Comparison of ENCODE assay signal across 8 cellular contexts in the genomic region with DNA sequence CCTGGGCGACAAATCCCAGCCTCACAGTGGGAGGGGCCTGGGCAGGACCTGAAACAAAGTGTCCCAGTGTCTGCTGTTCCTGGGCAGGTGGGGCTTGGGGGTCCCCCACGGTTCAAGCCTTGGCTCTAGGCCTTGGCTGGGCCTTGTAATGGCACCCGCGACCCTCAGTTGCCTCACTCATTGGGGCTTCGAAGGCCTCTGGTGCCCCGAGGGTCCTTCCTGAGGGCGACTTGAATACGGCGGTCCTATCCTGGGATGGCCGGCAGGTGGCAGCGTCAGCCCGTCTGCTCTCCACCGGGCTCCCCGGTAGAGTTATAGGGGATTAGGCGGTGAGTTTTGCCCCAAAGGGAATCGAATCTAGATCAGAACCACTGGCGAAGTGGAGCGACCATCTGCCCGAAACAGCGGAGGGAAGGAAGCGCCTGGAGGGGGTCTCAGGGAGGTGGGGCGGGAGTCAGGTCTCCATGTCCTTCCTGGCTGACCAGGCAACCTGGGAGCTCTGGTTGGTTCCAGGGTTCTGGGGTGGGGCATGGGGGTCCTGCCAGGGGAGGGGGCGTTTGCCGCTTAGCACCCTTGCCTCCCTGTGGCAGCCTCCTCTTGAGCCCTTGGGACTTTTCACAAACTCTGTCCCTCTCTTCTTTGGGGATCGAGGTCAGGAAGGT. TPM values are rescaled to one million over a fixed set of nuclear protein-coding genes. Genes with fewer than 3 reads are reported as not detected.
DNase-seq lines count a peak whose midpoint lies in the region; ATAC-seq and TF ChIP-seq lines count a peak whose summit lies in the region.

No MANE protein-coding gene starts in this region.

- TF ChIP-seq CTCF in RWPE1 (conservative IDR thresholded peaks at IDR 0.05; ENCODE audit: low read depth) (peak; percentile 94), foreskin fibroblast (IDR thresholded peaks at IDR 0.05; ENCODE audit: low read depth, low read length) (peak; percentile 84)

- no CpG with 5 or more reads among the region's 25 CpGs for WGBS in neuronal stem cell (ENCODE audit: extremely low coverage in 2 of 2, insufficient read length in 2 of 2, insufficient replicate concordance in 1 of 2), 2 donors

- H3K9me3 ChIP-seq in neuronal stem cell (replicated peaks in 1 of 2; ENCODE audit: control insufficient read depth in 2 of 2, insufficient read depth in 1 of 2, low read depth in 1 of 2, low read length in 2 of 2) (no peaks in the 10 kb centered on the region), stomach smooth muscle (ENCODE audit: control insufficient read depth in 2 of 2, low read length in 2 of 2) (no peaks in the 10 kb centered on the region)

- peak overlapping the region; percentile 77 to 97 (median 90) for H3K4me3 Mint-ChIP-seq in IgD-negative memory B cell
- H3K4me3 Mint-ChIP-seq in activated T-helper 2 cell treated with anti-CD3 and anti-CD28 coated beads, Interferon-gamma antibody, Interleukin-2, Interleukin-4, amounts not matched to agents 10 μg/mL and 5 μg/mL and 100 μg/mL, durations not matched to agents 14 hours and 24 hours and 36 hours (ENCODE audit: low read depth) = peak overlapping the region; percentile 71

- H2AFZ ChIP-seq in neuronal stem cell (ENCODE audit: low read length) = peak overlapping the region; percentile 62

- H4K8ac ChIP-seq in neuronal stem cell (ENCODE audit: low read depth, low read length) = no peak overlapping the region

- H2BK120ac ChIP-seq in neuronal stem cell (ENCODE audit: low read depth, low read length) = no peak overlapping the region

- peaks cover 15 to 35% (median 27%) of the 10 kb centered on the region in 3 donors for H3K4me1 Mint-ChIP-seq in IgD-negative memory B cell
- H3K4me1 Mint-ChIP-seq in activated T-helper 2 cell treated with anti-CD3 and anti-CD28 coated beads, Interferon-gamma antibody, Interleukin-2, Interleukin-4, amounts not matched to agents 10 μg/mL and 5 μg/mL and 100 μg/mL, durations not matched to agents 14 hours and 24 hours and 36 hours (ENCODE audit: low read depth) = peaks cover 27% of the 10 kb centered on the region

- peak overlapping the region; percentile 84 to 95 (median 95) for H3K27ac Mint-ChIP-seq in IgD-negative memory B cell
- H3K27ac Mint-ChIP-seq in activated T-helper 2 cell treated with anti-CD3 and anti-CD28 coated beads, Interferon-gamma antibody, Interleukin-2, Interleukin-4, amounts not matched to agents 10 μg/mL and 5 μg/mL and 100 μg/mL, durations not matched to agents 14 hours and 24 hours and 36 hours = peak overlapping the region; percentile 58

- CTCF ChIA-PET in RWPE1 (lab: Yijun Ruan, JAX) = interaction anchor here (0.6 to 1.8 kb wide), 12 partner anchors 11 to 387 kb away, joined by 3 to 10 read pairs (median 4); partner anchors contain the start of gene TTC34

- no peak overlapping the region for H2BK5ac ChIP-seq in neuronal stem cell (ENCODE audit: low read length)

- H3K36me3 ChIP-seq in neuronal stem cell (replicated peaks in 1 of 2; ENCODE audit: control insufficient read depth in 2 of 2, insufficient read depth in 2 of 2, low read length in 2 of 2) = peaks cover 2 to 8% of the 10 kb centered on the region in 2 donors
- H3K36me3 ChIP-seq in stomach smooth muscle (ENCODE audit: control insufficient read depth in 2 of 2, insufficient read depth in 2 of 2, low read length in 2 of 2) = no peaks in the 10 kb centered on the region

- no peaks in the 10 kb centered on the region for H3K9me3 Mint-ChIP-seq in IgD-negative memory B cell
- H3K9me3 Mint-ChIP-seq in activated T-helper 2 cell treated with anti-CD3 and anti-CD28 coated beads, Interferon-gamma antibody, Interleukin-2, Interleukin-4, amounts not matched to agents 10 μg/mL and 5 μg/mL and 100 μg/mL, durations not matched to agents 14 hours and 24 hours and 36 hours = no peaks in the 10 kb centered on the region

- POLR2A ChIA-PET in RWPE1 (lab: Yijun Ruan, JAX; ENCODE audit: low non-redundant PET) = interaction anchor here (0.6 kb wide), 1 partner anchor 14 kb away, joined by 5 read pairs; no protein-coding TSS in a partner anchor

- H2AK5ac ChIP-seq in neuronal stem cell (ENCODE audit: low read depth, low read length) = peak overlapping the region; percentile 99

- H3K4ac ChIP-seq in neuronal stem cell (ENCODE audit: low read length) = no peak overlapping the region

- H3K4me2 ChIP-seq in neuronal stem cell (ENCODE audit: insufficient read depth, low read length, poor library complexity, severe bottlenecking) = peak overlapping the region; percentile 22

- no peak overlapping the region for H3K14ac ChIP-seq in neuronal stem cell (ENCODE audit: low read length)

- H3K27me3 ChIP-seq in neuronal stem cell (ENCODE audit: control insufficient read depth in 3 of 3, insufficient read depth in 3 of 3, low read depth in 1 of 3, low read length in 3 of 3) (peaks cover 0 to 24% (median 0%) of the 10 kb centered on the region in 3 experiments), stomach smooth muscle (ENCODE audit: control insufficient read depth in 1 of 2, insufficient read depth in 2 of 2, low read length in 2 of 2) (peaks cover 22 to 28% of the 10 kb centered on the region in 2 donors)

- peak; percentile 31 for DNase-seq in DMS 273 treated with DMSO at 0.1 percent for 48 hours (lab: John Stamatoyannopoulos, UW)
- peak; percentile 77 for DNase-seq in RWPE1 (ENCODE audit: low spot score)
- peak; percentile 72 for DNase-seq in activated T-helper 2 cell treated with anti-CD3 and anti-CD28 coated beads, Interferon-gamma antibody, Interleukin-2, Interleukin-4, amounts not matched to agents 10 μg/mL and 5 μg/mL and 100 μg/mL, durations not matched to agents 14 hours and 24 hours and 36 hours (ENCODE audit: low spot score)
- peak; percentile 54 to 89 for DNase-seq in foreskin fibroblast
- DNase-seq in neuronal stem cell (ENCODE audit: low spot score) = peak; percentile 72

- H4K91ac ChIP-seq in neuronal stem cell (ENCODE audit: low read depth, low read length, poor library complexity) = no peak overlapping the region

- H3K9ac ChIP-seq in neuronal stem cell (ENCODE audit: low read depth, low read length, poor library complexity) (no peak overlapping the region), stomach smooth muscle (ENCODE audit: low read length in 2 of 2) (peak overlapping the region; percentile 42 to 45)

- H3K79me1 ChIP-seq in neuronal stem cell (ENCODE audit: low read depth, low read length) = peaks cover 9% of the 10 kb centered on the region

- intact Hi-C loops in activated T-helper 2 cell treated with anti-CD3 and anti-CD28 coated beads, Interferon-gamma antibody, Interleukin-2, Interleukin-4, amounts not matched to agents 10 μg/mL and 5 μg/mL and 100 μg/mL, durations not matched to agents 14 hours and 24 hours and 36 hours (cut with micrococcal nuclease) = loop anchor here (1.0 to 10.0 kb wide), 3 partner anchors 133 to 372 kb away; no protein-coding TSS in a partner anchor

- peaks cover 14 to 17% of the 10 kb centered on the region in 2 donors for H3K4me1 ChIP-seq in neuronal stem cell (ENCODE audit: control insufficient read depth in 2 of 2, insufficient read depth in 1 of 2, low read depth in 1 of 2, low read length in 2 of 2)
- H3K4me1 ChIP-seq in stomach smooth muscle (ENCODE audit: control insufficient read depth, insufficient read depth, low read length) = peaks cover 28% of the 10 kb centered on the region

- H3K23ac ChIP-seq in neuronal stem cell (ENCODE audit: low read depth, low read length, poor library complexity) = no peak overlapping the region

- H2BK15ac ChIP-seq in neuronal stem cell (ENCODE audit: low read length) = no peak overlapping the region

- H3K18ac ChIP-seq in neuronal stem cell (ENCODE audit: low read length) = peak overlapping the region; percentile 50

- H3K4me3 ChIP-seq in foreskin fibroblast (ENCODE audit: low read depth in 1 of 2, low read length in 2 of 2) = no peak overlapping the region
- peak overlapping the region in 1 of 2 donors; percentile 7 for H3K4me3 ChIP-seq in neuronal stem cell (ENCODE audit: low read length in 2 of 2)
- H3K4me3 ChIP-seq in stomach smooth muscle (ENCODE audit: low read length in 2 of 2) = peak overlapping the region in 1 of 2 donors; percentile 52

- H3K36me3 Mint-ChIP-seq in IgD-negative memory B cell = no peaks in the 10 kb centered on the region
- H3K36me3 Mint-ChIP-seq in activated T-helper 2 cell treated with anti-CD3 and anti-CD28 coated beads, Interferon-gamma antibody, Interleukin-2, Interleukin-4, amounts not matched to agents 10 μg/mL and 5 μg/mL and 100 μg/mL, durations not matched to agents 14 hours and 24 hours and 36 hours (ENCODE audit: low read depth) = peaks cover 2% of the 10 kb centered on the region

- peaks cover 11% of the 10 kb centered on the region for H3K27me3 Mint-ChIP-seq in IgD-negative memory B cell
- no peaks in the 10 kb centered on the region for H3K27me3 Mint-ChIP-seq in activated T-helper 2 cell treated with anti-CD3 and anti-CD28 coated beads, Interferon-gamma antibody, Interleukin-2, Interleukin-4, amounts not matched to agents 10 μg/mL and 5 μg/mL and 100 μg/mL, durations not matched to agents 14 hours and 24 hours and 36 hours (ENCODE audit: low read depth)

- ATAC-seq in GM21526 (IDR thresholded peaks at IDR 0.05; ENCODE audit: low FRiP score, unreplicated experiment) = no peak

- H3K27ac ChIP-seq in RWPE1 = peak overlapping the region; percentile 82
- H3K27ac ChIP-seq in neuronal stem cell (replicated peaks; ENCODE audit: low read length) = no peak overlapping the region
- H3K27ac ChIP-seq in stomach smooth muscle (ENCODE audit: low read length) = no peak overlapping the region

- H2BK12ac ChIP-seq in neuronal stem cell (ENCODE audit: low read length) = no peak overlapping the region

RNA-seq across cellular contexts. Expression of gene PEX10, which starts 2.1 kb away (rescaled TPM):
- 14.8 TPM for polyA plus RNA-seq in IgD-negative memory B cell
- 17.6 and 18.2 TPM in 2 replicates for total RNA-seq in activated T-helper 2 cell treated with anti-CD3 and anti-CD28 coated beads, Interferon-gamma antibody, Interleukin-2, Interleukin-4, amounts not matched to agents 10 μg/mL and 5 μg/mL and 100 μg/mL, durations not matched to agents 14 hours and 24 hours and 36 hours
- polyA plus RNA-seq in neuronal stem cell (2013, experiment 1 of 2) = 12.4 TPM
- polyA plus RNA-seq in neuronal stem cell (2013, experiment 2 of 2) = 12.5 TPM

RNA-seq across cellular contexts. Expression of gene RER1, which starts 22.8 kb away (rescaled TPM):
- polyA plus RNA-seq in IgD-negative memory B cell = 141 TPM
- total RNA-seq in activated T-helper 2 cell treated with anti-CD3 and anti-CD28 coated beads, Interferon-gamma antibody, Interleukin-2, Interleukin-4, amounts not matched to agents 10 μg/mL and 5 μg/mL and 100 μg/mL, durations not matched to agents 14 hours and 24 hours and 36 hours = 142 and 144 TPM in 2 replicates
- 63.2 TPM for polyA plus RNA-seq in neuronal stem cell (2013, experiment 1 of 2)
- polyA plus RNA-seq in neuronal stem cell (2013, experiment 2 of 2) = 64.3 TPM

RNA-seq across cellular contexts. Expression of gene MORN1, which starts 23.1 kb away (rescaled TPM):
- 6.7 TPM for polyA plus RNA-seq in IgD-negative memory B cell
- 7.5 and 8.0 TPM in 2 replicates for total RNA-seq in activated T-helper 2 cell treated with anti-CD3 and anti-CD28 coated beads, Interferon-gamma antibody, Interleukin-2, Interleukin-4, amounts not matched to agents 10 μg/mL and 5 μg/mL and 100 μg/mL, durations not matched to agents 14 hours and 24 hours and 36 hours
- 7.1 TPM for polyA plus RNA-seq in neuronal stem cell (2013, experiment 1 of 2)
- 7.9 TPM for polyA plus RNA-seq in neuronal stem cell (2013, experiment 2 of 2)
